ENCODE assay signal across 13 cellular contexts in genomic region chr15:31271706-31272557, GRCh38. TPM values are rescaled to one million over a fixed set of nuclear protein-coding genes. Genes with fewer than 3 reads are reported as not detected.
DNase-seq lines count a peak whose midpoint lies in the region; ATAC-seq and TF ChIP-seq lines count a peak whose summit lies in the region.
"Had no signal": no experiment of that assay in that cellular context is flagged by ENCODE, and none has a peak within 500 bp of the region (broad histone marks: within the 10 kb centered on the region; RNA-seq: fewer than 3 reads in every experiment).

No MANE protein-coding gene starts in this region.

- no peak overlapping the region for H3K27ac ChIP-seq in osteoblast (ENCODE audit: low read depth, low read length)
- H3K27ac ChIP-seq: epithelial cell of prostate had no signal

- no peak overlapping the region for H3K4me2 ChIP-seq in osteoblast (ENCODE audit: insufficient read depth, low read length)

- no peaks in the 10 kb centered on the region for H3K36me3 ChIP-seq in osteoblast (ENCODE audit: insufficient read depth, low read length)
- H3K36me3 ChIP-seq: tibial nerve had no signal

- no peaks in the 10 kb centered on the region for H3K27me3 ChIP-seq in osteoblast (ENCODE audit: insufficient read depth, low read length)
- H3K27me3 ChIP-seq: tibial nerve had no signal

- no peak overlapping the region for H3K4me3 ChIP-seq in osteoblast (ENCODE audit: insufficient read depth, low read length)
- H3K4me3 ChIP-seq: coronary artery, tibial nerve had no signal

- DNase-seq in activated CD4-positive, alpha-beta T cell treated with anti-CD3 and anti-CD28 coated beads for 1 hour = peak; percentile 5
- no peak for DNase-seq in activated CD4-positive, alpha-beta T cell treated with anti-CD3 and anti-CD28 coated beads, Interleukin-2, amount 50 U/mL, for 4 hours
- DNase-seq in DMS 273 treated with DMSO at 0.1 percent for 48 hours (lab: John Stamatoyannopoulos, UW) (peak; percentile 20), cerebellar nuclear complex (lab: John Stamatoyannopoulos, UW) (peak; percentile 91 to 94), osteoblast (ENCODE audit: insufficient read length, low spot score, missing footprints) (peak; percentile 31), NCI-H2171 treated with DMSO at 0.1 percent for 48 hours (lab: John Stamatoyannopoulos, UW) (no peak)
- DNase-seq: EL, NCI-H187 had no signal

- H3K4me1 ChIP-seq in osteoblast (ENCODE audit: insufficient read depth, low read length) = no peaks in the 10 kb centered on the region

- no peak for TF ChIP-seq CTCF in osteoblast (IDR thresholded peaks at IDR 0.05; ENCODE audit: extremely low read depth, low read depth, low read length)

- no peaks in the 10 kb centered on the region for H3K9me3 ChIP-seq in osteoblast (ENCODE audit: low read depth, low read length)

- no peaks in the 10 kb centered on the region for H4K20me1 ChIP-seq in osteoblast (ENCODE audit: insufficient read depth, low read length)

- ATAC-seq in GM21825 (IDR thresholded peaks at IDR 0.05; ENCODE audit: unreplicated experiment) = no peak
- ATAC-seq in GM18511 (IDR thresholded peaks at IDR 0.05; ENCODE audit: unreplicated experiment) = no peak

- no peak overlapping the region for H2AFZ ChIP-seq in osteoblast (ENCODE audit: low read length)

- H3K79me2 ChIP-seq in osteoblast (ENCODE audit: insufficient read depth, low read length) = no peaks in the 10 kb centered on the region

RNA-seq across cellular contexts. Expression of gene KLF13, which starts 54.7 kb away (rescaled TPM):
- 53.3 and 58.6 TPM in 2 replicates for total RNA-seq in osteoblast

Comparison
In these comparisons a context has a peak if more than half of its experiments do, and no peak if none do; other contexts are left out.
1. DNase-seq: peak in activated CD4-positive, alpha-beta T cell treated with anti-CD3 and anti-CD28 coated beads for 1 hour (single experiment), DMS 273 treated with DMSO at 0.1 percent for 48 hours (single experiment), cerebellar nuclear complex (2 of 2) and osteoblast (single experiment); none in activated CD4-positive, alpha-beta T cell treated with anti-CD3 and anti-CD28 coated beads, Interleukin-2, amount 50 U/mL, for 4 hours (0 of 2) and NCI-H2171 treated with DMSO at 0.1 percent for 48 hours (single experiment).